ENCODE assay signal across 15 cellular contexts in the genomic region with DNA sequence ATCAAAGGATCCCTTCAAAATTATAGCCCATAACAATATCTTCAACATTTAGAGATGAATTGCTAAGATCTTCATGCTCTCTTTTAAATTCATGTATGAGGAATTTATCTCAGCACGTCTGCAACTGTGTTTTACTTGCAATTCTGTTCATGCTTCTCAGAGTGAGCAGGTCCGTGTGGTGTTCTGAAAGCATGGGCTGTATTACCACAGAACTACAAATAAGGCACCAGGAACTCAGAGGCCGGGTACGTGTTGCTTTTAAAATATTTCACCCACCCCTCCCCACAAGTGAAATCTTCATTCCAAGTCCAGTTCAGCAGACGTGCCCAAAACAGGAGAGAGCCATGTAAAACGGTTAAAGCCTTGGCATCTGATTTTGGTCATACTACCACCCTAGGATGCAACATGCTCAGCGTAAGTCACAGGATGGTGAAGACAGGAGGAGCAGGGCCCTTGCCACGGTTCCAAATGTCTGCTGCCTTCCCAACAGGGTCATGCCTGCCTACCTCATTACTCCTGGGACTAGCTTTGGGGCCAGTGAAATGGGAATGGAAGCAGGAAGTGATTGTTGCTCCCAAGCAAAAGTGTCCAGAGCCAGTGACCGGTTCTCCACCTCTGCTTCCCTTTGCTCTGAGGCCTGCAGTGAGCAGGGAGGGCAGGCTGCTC.
DNase-seq lines count a peak whose midpoint lies in the region; ATAC-seq and TF ChIP-seq lines count a peak whose summit lies in the region.
"Had no signal": no experiment of that assay in that cellular context is flagged by ENCODE, and none has a peak within 500 bp of the region (broad histone marks: within the 10 kb centered on the region; RNA-seq: fewer than 3 reads in every experiment).

No MANE protein-coding gene starts in this region.

- CTCF ChIA-PET in Panc1 (lab: Charles Lee): no interaction called here

- peaks cover 8% of the 10 kb centered on the region for H3K36me3 Mint-ChIP-seq in activated naive CD8-positive, alpha-beta T cell treated with anti-CD3 and anti-CD28 coated beads, Interleukin-2, amount 10 ng/mL, durations not matched to agents 7 days and 5 days
- H3K36me3 Mint-ChIP-seq in activated naive CD8-positive, alpha-beta T cell treated with anti-CD3 and anti-CD28 coated beads, Interleukin-2, amount 50 U/mL, for 24 hours (ENCODE audit: low read depth): no peaks in the 10 kb centered on the region

- no peaks in the 10 kb centered on the region for H3K79me1 ChIP-seq in mesenchymal stem cell (replicated peaks; ENCODE audit: low read length, poor library complexity, severe bottlenecking)

- H3K23ac ChIP-seq in mesenchymal stem cell (ENCODE audit: low read length in 2 of 2): peak overlapping the region in 1 of 2 experiments; percentile 16

- no peak overlapping the region for H3K4me3 ChIP-seq in Panc1 (ENCODE audit: low read depth in 2 of 2, low read length in 2 of 2)
- H3K4me3 ChIP-seq in mesenchymal stem cell (ENCODE audit: insufficient read depth in 1 of 2, low read depth in 1 of 2, low read length in 2 of 2): no peak overlapping the region
- H3K4me3 ChIP-seq in tibial artery: no peak overlapping the region
- H3K4me3 ChIP-seq in HAP-1: no peak overlapping the region
- H3K4me3 ChIP-seq: spleen had no signal

- H3K4me1 ChIP-seq in Panc1 (ENCODE audit: control insufficient read depth, insufficient read depth, low read length): peaks cover 67% of the 10 kb centered on the region
- H3K4me1 ChIP-seq in mesenchymal stem cell (ENCODE audit: control insufficient read depth, insufficient read depth, low read depth, low read length): peaks cover 20% of the 10 kb centered on the region
- peaks cover 0 to 74% (median 40%) of the 10 kb centered on the region in 4 donors for H3K4me1 ChIP-seq in tibial artery
- H3K4me1 ChIP-seq in HAP-1: no peaks in the 10 kb centered on the region
- H3K4me1 ChIP-seq: parathyroid adenoma had no signal

- H2AK5ac ChIP-seq in mesenchymal stem cell (ENCODE audit: low read length, severe bottlenecking): peak overlapping the region; percentile 11

- peak overlapping the region; percentile 4 to 88 for H3K18ac ChIP-seq in mesenchymal stem cell (ENCODE audit: low read depth in 1 of 2, low read length in 2 of 2)

- H3K4me3 Mint-ChIP-seq in activated naive CD8-positive, alpha-beta T cell treated with anti-CD3 and anti-CD28 coated beads, Interleukin-2, amount 10 ng/mL, durations not matched to agents 7 days and 5 days: no peak overlapping the region
- no peak overlapping the region for H3K4me3 Mint-ChIP-seq in activated naive CD8-positive, alpha-beta T cell treated with anti-CD3 and anti-CD28 coated beads, Interleukin-2, amount 50 U/mL, for 24 hours
- H3K4me3 Mint-ChIP-seq: type B pancreatic cell had no signal

- POLR2A ChIA-PET in activated naive CD8-positive, alpha-beta T cell treated with anti-CD3 and anti-CD28 coated beads, Interleukin-2, amount 10 ng/mL, durations not matched to agents 7 days and 5 days (lab: Charles Lee): interaction anchor here (4.6 kb wide), 1 partner anchor 10 kb away, joined by 22 read pairs; no protein-coding TSS in a partner anchor
- POLR2A ChIA-PET in Panc1 (lab: Charles Lee): no interaction called here

- H2BK5ac ChIP-seq in mesenchymal stem cell (ENCODE audit: low read depth, low read length, poor library complexity, severe bottlenecking): no peak overlapping the region

- peak overlapping the region in 1 of 2 experiments; percentile 66 for H3K4ac ChIP-seq in mesenchymal stem cell (ENCODE audit: low read depth in 1 of 2, low read length in 2 of 2)

- no peak overlapping the region for H3K9ac ChIP-seq in mesenchymal stem cell (ENCODE audit: low read length)
- H3K9ac ChIP-seq: parathyroid adenoma had no signal

- no peak overlapping the region for H3K4me2 ChIP-seq in mesenchymal stem cell (ENCODE audit: low read length, poor library complexity, severe bottlenecking)

- peak overlapping the region; percentile 93 for H4K91ac ChIP-seq in mesenchymal stem cell (ENCODE audit: low read length)

- no peak overlapping the region for H2BK120ac ChIP-seq in mesenchymal stem cell (ENCODE audit: low read depth, low read length)

- peaks cover 31% of the 10 kb centered on the region for H3K4me1 Mint-ChIP-seq in activated naive CD8-positive, alpha-beta T cell treated with anti-CD3 and anti-CD28 coated beads, Interleukin-2, amount 10 ng/mL, durations not matched to agents 7 days and 5 days
- H3K4me1 Mint-ChIP-seq in activated naive CD8-positive, alpha-beta T cell treated with anti-CD3 and anti-CD28 coated beads, Interleukin-2, amount 50 U/mL, for 24 hours: peaks cover 8% of the 10 kb centered on the region

- no peak for ATAC-seq in activated naive CD8-positive, alpha-beta T cell treated with anti-CD3 and anti-CD28 coated beads, Interleukin-2, amount 10 ng/mL, durations not matched to agents 7 days and 5 days (ENCODE audit: low read depth)
- no peak for ATAC-seq in activated naive CD8-positive, alpha-beta T cell treated with anti-CD3 and anti-CD28 coated beads, Interleukin-2, amount 50 U/mL, for 24 hours
- ATAC-seq in Panc1 (0 out of 2 replicates have a peak, but pooled peaks have one; percentile 16), left colon (no peak), HG03280 (IDR thresholded peaks at IDR 0.05; ENCODE audit: unreplicated experiment) (no peak)

- H3K36me3 ChIP-seq in Panc1 (ENCODE audit: control insufficient read depth, insufficient read depth, low read length): peaks cover 5% of the 10 kb centered on the region
- peaks cover 8 to 12% of the 10 kb centered on the region in 2 experiments for H3K36me3 ChIP-seq in mesenchymal stem cell (ENCODE audit: control insufficient read depth in 1 of 2, insufficient read depth in 2 of 2, low read depth in 1 of 2, low read length in 2 of 2)
- no peaks in the 10 kb centered on the region for H3K36me3 ChIP-seq in tibial artery
- no peaks in the 10 kb centered on the region for H3K36me3 ChIP-seq in HAP-1 (replicated peaks)
- H3K36me3 ChIP-seq: spleen had no signal

- peak overlapping the region; percentile 39 for H3K27ac ChIP-seq in Panc1 (ENCODE audit: low read length)
- H3K27ac ChIP-seq in mesenchymal stem cell (ENCODE audit: low read length, poor library complexity, severe bottlenecking): peak overlapping the region; percentile 53
- peak overlapping the region; percentile 70 to 81 for H3K27ac ChIP-seq in tibial artery
- H3K27ac ChIP-seq: epithelial cell of prostate, parathyroid adenoma, spleen had no signal

- peak overlapping the region; percentile 4 for H2BK15ac ChIP-seq in mesenchymal stem cell (ENCODE audit: low read depth, poor library complexity, severe bottlenecking)

- no peaks in the 10 kb centered on the region for H3K9me3 Mint-ChIP-seq in activated naive CD8-positive, alpha-beta T cell treated with anti-CD3 and anti-CD28 coated beads, Interleukin-2, amount 10 ng/mL, durations not matched to agents 7 days and 5 days
- H3K9me3 Mint-ChIP-seq in activated naive CD8-positive, alpha-beta T cell treated with anti-CD3 and anti-CD28 coated beads, Interleukin-2, amount 50 U/mL, for 24 hours: peaks cover 5% of the 10 kb centered on the region

- H3K27ac Mint-ChIP-seq in activated naive CD8-positive, alpha-beta T cell treated with anti-CD3 and anti-CD28 coated beads, Interleukin-2, amount 10 ng/mL, durations not matched to agents 7 days and 5 days: peak overlapping the region; percentile 60
- no peak overlapping the region for H3K27ac Mint-ChIP-seq in activated naive CD8-positive, alpha-beta T cell treated with anti-CD3 and anti-CD28 coated beads, Interleukin-2, amount 50 U/mL, for 24 hours
- H3K27ac Mint-ChIP-seq: type B pancreatic cell had no signal

- peak overlapping the region; percentile 85 for H4K8ac ChIP-seq in mesenchymal stem cell (ENCODE audit: low read length)

- no peak for TF ChIP-seq CTCF in Panc1 (IDR thresholded peaks at IDR 0.05)
- TF ChIP-seq CTCF in tibial artery (IDR thresholded peaks at IDR 0.05): no peak

- BruUV-seq in Panc1 (replicated peaks; lab: Mats Ljungman, UMichigan): no TSS peak

- H3K27me3 Mint-ChIP-seq in activated naive CD8-positive, alpha-beta T cell treated with anti-CD3 and anti-CD28 coated beads, Interleukin-2, amount 10 ng/mL, durations not matched to agents 7 days and 5 days: peaks cover 3% of the 10 kb centered on the region
- H3K27me3 Mint-ChIP-seq in activated naive CD8-positive, alpha-beta T cell treated with anti-CD3 and anti-CD28 coated beads, Interleukin-2, amount 50 U/mL, for 24 hours: peaks cover 2% of the 10 kb centered on the region
- H3K27me3 Mint-ChIP-seq: type B pancreatic cell had no signal

- 93% methylated on average over 9 of the region's 9 CpGs for WGBS in mesenchymal stem cell

- DNase-seq in activated naive CD8-positive, alpha-beta T cell treated with anti-CD3 and anti-CD28 coated beads, Interleukin-2, amount 10 ng/mL, durations not matched to agents 7 days and 5 days: no peak
- DNase-seq in activated naive CD8-positive, alpha-beta T cell treated with anti-CD3 and anti-CD28 coated beads, Interleukin-2, amount 50 U/mL, for 24 hours: no peak
- DNase-seq in Panc1 (ENCODE audit: low read depth, low spot score) (no peak), mesenchymal stem cell (no peak), tibial artery (peak; percentile 24 to 81), HAP-1 (ENCODE audit: low spot score in 2 of 2) (no peak), left colon (no peak)
- DNase-seq: activated gamma-delta T cell treated with Interleukin-2 at 50 U/mL for 16 hours, NCI-H187 treated with DMSO at 0.1 percent for 48 hours, SIG-M5, spleen had no signal

- H3K9me3 ChIP-seq in Panc1 (ENCODE audit: control insufficient read depth, insufficient read depth, low read depth, low read length): no peaks in the 10 kb centered on the region
- H3K9me3 ChIP-seq in mesenchymal stem cell (ENCODE audit: control insufficient read depth, low read length): no peaks in the 10 kb centered on the region
- H3K9me3 ChIP-seq in tibial artery: no peaks in the 10 kb centered on the region
- no peaks in the 10 kb centered on the region for H3K9me3 ChIP-seq in HAP-1
- H3K9me3 ChIP-seq: spleen had no signal

- H2AFZ ChIP-seq in mesenchymal stem cell (ENCODE audit: low read depth, low read length): no peak overlapping the region
- H2AFZ ChIP-seq: parathyroid adenoma had no signal

- peak overlapping the region; percentile 44 to 59 for H2BK12ac ChIP-seq in mesenchymal stem cell (ENCODE audit: low read length in 2 of 2)

- H3K27me3 ChIP-seq in Panc1 (ENCODE audit: control insufficient read depth, insufficient read depth, low read length) (no peaks in the 10 kb centered on the region), mesenchymal stem cell (ENCODE audit: control insufficient read depth in 1 of 2, insufficient read depth in 1 of 2, low read length in 2 of 2) (no peaks in the 10 kb centered on the region), tibial artery (no peaks in the 10 kb centered on the region), HAP-1 (ENCODE audit: low read depth) (no peaks in the 10 kb centered on the region)

- in situ Hi-C loops in Panc1 (cut with HindIII; ENCODE audit: low pct_unique_long_range_greater_than_20kb, low sequenced_read_pairs) (no loop called here), HAP-1 (cut with MboI; ENCODE audit: low sequenced_read_pairs) (no loop called here)

- intact Hi-C loops in Panc1 (cut with micrococcal nuclease; ENCODE audit: unreplicated experiment) (no loop called here), tibial artery (cut with DNase I; ENCODE audit: low total_unique reads) (no loop called here), left colon (cut with DNase I, micrococcal nuclease) (no loop called here)

- no peak overlapping the region for H3K14ac ChIP-seq in mesenchymal stem cell (ENCODE audit: low read length in 2 of 2)

Comparison
In these comparisons a context has a peak if more than half of its experiments do, and no peak if none do; other contexts are left out.
1. DNase-seq: peak in tibial artery (2 of 2); none in activated naive CD8-positive, alpha-beta T cell treated with anti-CD3 and anti-CD28 coated beads, Interleukin-2, amount 10 ng/mL, durations not matched to agents 7 days and 5 days (single experiment), activated naive CD8-positive, alpha-beta T cell treated with anti-CD3 and anti-CD28 coated beads, Interleukin-2, amount 50 U/mL, for 24 hours (single experiment), Panc1 (single experiment), mesenchymal stem cell (single experiment), HAP-1 (0 of 2) and left colon (0 of 2).
2. Peak in every context shown above with its lines, with median percentiles within 50 percentile points of each other: H3K27ac ChIP-seq.